ENCODE assay signal across 30 cellular contexts in genomic region chrX:30212172-30212571, GRCh38. TPM values are rescaled to one million over a fixed set of nuclear protein-coding genes. Genes with fewer than 3 reads are reported as not detected.
"Had no signal": no experiment of that assay in that cellular context is flagged by ENCODE, and none has a peak within 500 bp of the region (broad histone marks: within the 10 kb centered on the region; RNA-seq: fewer than 3 reads in every experiment).

No MANE protein-coding gene starts in this region.

- H3K4me3 ChIP-seq: adrenal gland, breast epithelium had no signal

- H3K9me3 ChIP-seq: adrenal gland, breast epithelium had no signal

- H3K4me1 ChIP-seq: adrenal gland, breast epithelium had no signal

- DNase-seq: activated CD4-positive, alpha-beta T cell treated with anti-CD3 and anti-CD28 coated beads for 48 hours; activated CD4-positive, alpha-beta T cell treated with anti-CD3 and anti-CD28 coated beads, Interleukin-2, amount 50 U/mL, for 4 hours; activated CD4-positive, CD25-positive, alpha-beta regulatory T cell treated with anti-CD3 and anti-CD28 coated beads, Interleukin-2, amount 50 U/mL, for 72 hours; activated CD8-positive, alpha-beta memory T cell treated with anti-CD3 and anti-CD28 coated beads, Interleukin-2, amount 50 U/mL, for 48 hours; activated CD8-positive, alpha-beta T cell treated with anti-CD3 and anti-CD28 coated beads, Interleukin-2, amount 10 ng/mL, durations not matched to agents 7 days and 5 days; activated naive CD4-positive, alpha-beta T cell treated with anti-CD3 and anti-CD28 coated beads, Interleukin-2, amount 50 U/mL, for 16 hours; activated naive CD8-positive, alpha-beta T cell treated with anti-CD3 and anti-CD28 coated beads, Interleukin-2, amount 10 ng/mL, durations not matched to agents 7 days and 5 days; activated T-cell treated with anti-CD3 and anti-CD28 coated beads, Interleukin-2, amount 50 U/mL, for 1 hour; adrenal gland; anterior cingulate cortex; caudate nucleus; KG1; MV-4-11; NCI-H1092 treated with DMSO at 0.1 percent for 48 hours; NCI-H1436 treated with DMSO at 0.1 percent for 48 hours; NCI-H187; NCI-H2171; NCI-H226; NCI-H510A; NCI-H526 treated with DMSO at 0.1 percent for 48 hours; NCI-H82; T-helper 17 cell; T-helper 9 cell had no signal

- H3K27me3 ChIP-seq: adrenal gland had no signal

- H3K36me3 ChIP-seq: adrenal gland, breast epithelium had no signal

- H3K27ac ChIP-seq: adrenal gland, breast epithelium had no signal

- ATAC-seq: activated CD8-positive, alpha-beta T cell treated with anti-CD3 and anti-CD28 coated beads, Interleukin-2, amount 10 ng/mL, durations not matched to agents 7 days and 5 days; T-helper 17 cell; WTC11 had no signal

RNA-seq across cellular contexts. Expression of gene MAGEB2, which starts 3.2 kb away (rescaled TPM):
- total RNA-seq: activated CD8-positive, alpha-beta T cell treated with anti-CD3 and anti-CD28 coated beads, Interleukin-2, amount 10 ng/mL, durations not matched to agents 7 days and 5 days; activated naive CD8-positive, alpha-beta T cell treated with anti-CD3 and anti-CD28 coated beads, Interleukin-2, amount 10 ng/mL, durations not matched to agents 7 days and 5 days; breast epithelium; cerebellum; LHCN-M2; T-helper 17 cell had no signal
- polyA plus RNA-seq: adrenal gland, IgD-negative memory B cell had no signal

RNA-seq across cellular contexts. Expression of gene MAGEB3, which starts 18.3 kb away (rescaled TPM):
- total RNA-seq: activated CD8-positive, alpha-beta T cell treated with anti-CD3 and anti-CD28 coated beads, Interleukin-2, amount 10 ng/mL, durations not matched to agents 7 days and 5 days; activated naive CD8-positive, alpha-beta T cell treated with anti-CD3 and anti-CD28 coated beads, Interleukin-2, amount 10 ng/mL, durations not matched to agents 7 days and 5 days; breast epithelium; cerebellum; LHCN-M2; RPMI7951; T-helper 17 cell had no signal
- polyA plus RNA-seq: IgD-negative memory B cell had no signal

RNA-seq across cellular contexts. Expression of gene MAGEB4, which starts 29.6 kb away (rescaled TPM):
- total RNA-seq: activated CD8-positive, alpha-beta T cell treated with anti-CD3 and anti-CD28 coated beads, Interleukin-2, amount 10 ng/mL, durations not matched to agents 7 days and 5 days; activated naive CD8-positive, alpha-beta T cell treated with anti-CD3 and anti-CD28 coated beads, Interleukin-2, amount 10 ng/mL, durations not matched to agents 7 days and 5 days; adrenal gland; cerebellum; LHCN-M2; M059J; RPMI7951; T-helper 17 cell; WTC11 had no signal
- polyA plus RNA-seq: adrenal gland, IgD-negative memory B cell had no signal

RNA-seq across cellular contexts. Expression of gene MAGEB1, which starts 34.8 kb away (rescaled TPM):
- total RNA-seq: activated CD8-positive, alpha-beta T cell treated with anti-CD3 and anti-CD28 coated beads, Interleukin-2, amount 10 ng/mL, durations not matched to agents 7 days and 5 days; activated naive CD8-positive, alpha-beta T cell treated with anti-CD3 and anti-CD28 coated beads, Interleukin-2, amount 10 ng/mL, durations not matched to agents 7 days and 5 days; adrenal gland; breast epithelium; cerebellum; LHCN-M2; M059J; T-helper 17 cell had no signal
- polyA plus RNA-seq: adrenal gland, IgD-negative memory B cell had no signal
